ENCODE assay signal across 1 cellular context in the genomic region with DNA sequence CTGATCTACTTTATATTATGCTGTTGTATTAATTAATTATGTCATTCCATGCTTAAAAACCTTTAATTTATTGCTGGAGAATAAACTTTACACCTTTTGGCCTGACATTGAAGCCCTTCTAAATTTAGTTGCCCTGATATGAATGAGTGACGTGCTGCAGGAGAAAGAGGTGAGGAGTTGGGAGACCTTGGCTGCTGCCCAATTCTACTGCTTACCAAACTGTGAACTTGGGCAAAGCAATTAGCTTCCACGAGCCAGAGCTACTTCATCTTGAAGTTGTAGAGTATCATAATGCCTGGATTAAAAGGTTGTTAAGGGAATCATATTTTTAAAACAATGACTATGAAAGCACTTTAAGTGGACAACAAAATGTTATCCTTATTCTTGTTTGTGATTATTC.
TF ChIP-seq lines count a peak whose summit lies in the region.

No MANE protein-coding gene starts in this region.

TF ChIP-seq in GM23338, 12 proteins besides CTCF, POLR2A, EP300 and RAD21 (continued from another document):
- TF ChIP-seq ZNF462 (CRISPR knock-in tag; IDR thresholded peaks at IDR 0.05) (no peak), NANOG (IDR thresholded peaks at IDR 0.05; ENCODE audit: borderline replicate concordance) (no peak), POLR2AphosphoS5 (IDR thresholded peaks at IDR 0.05; ENCODE audit: low read depth) (no peak), EZH2 (IDR thresholded peaks at IDR 0.05; ENCODE audit: low read depth, unreplicated experiment) (no peak), ZNF331 (CRISPR knock-in tag; IDR thresholded peaks at IDR 0.05; ENCODE audit: low read depth) (no peak), CREB1 (CRISPR knock-in tag; IDR thresholded peaks at IDR 0.05; ENCODE audit: low read depth) (no peak)
- TF ChIP-seq, protein P1, sequence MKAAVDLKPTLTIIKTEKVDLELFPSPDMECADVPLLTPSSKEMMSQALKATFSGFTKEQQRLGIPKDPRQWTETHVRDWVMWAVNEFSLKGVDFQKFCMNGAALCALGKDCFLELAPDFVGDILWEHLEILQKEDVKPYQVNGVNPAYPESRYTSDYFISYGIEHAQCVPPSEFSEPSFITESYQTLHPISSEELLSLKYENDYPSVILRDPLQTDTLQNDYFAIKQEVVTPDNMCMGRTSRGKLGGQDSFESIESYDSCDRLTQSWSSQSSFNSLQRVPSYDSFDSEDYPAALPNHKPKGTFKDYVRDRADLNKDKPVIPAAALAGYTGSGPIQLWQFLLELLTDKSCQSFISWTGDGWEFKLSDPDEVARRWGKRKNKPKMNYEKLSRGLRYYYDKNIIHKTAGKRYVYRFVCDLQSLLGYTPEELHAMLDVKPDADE (IDR thresholded peaks at IDR 0.05): no peak
- TF ChIP-seq, protein P2, sequence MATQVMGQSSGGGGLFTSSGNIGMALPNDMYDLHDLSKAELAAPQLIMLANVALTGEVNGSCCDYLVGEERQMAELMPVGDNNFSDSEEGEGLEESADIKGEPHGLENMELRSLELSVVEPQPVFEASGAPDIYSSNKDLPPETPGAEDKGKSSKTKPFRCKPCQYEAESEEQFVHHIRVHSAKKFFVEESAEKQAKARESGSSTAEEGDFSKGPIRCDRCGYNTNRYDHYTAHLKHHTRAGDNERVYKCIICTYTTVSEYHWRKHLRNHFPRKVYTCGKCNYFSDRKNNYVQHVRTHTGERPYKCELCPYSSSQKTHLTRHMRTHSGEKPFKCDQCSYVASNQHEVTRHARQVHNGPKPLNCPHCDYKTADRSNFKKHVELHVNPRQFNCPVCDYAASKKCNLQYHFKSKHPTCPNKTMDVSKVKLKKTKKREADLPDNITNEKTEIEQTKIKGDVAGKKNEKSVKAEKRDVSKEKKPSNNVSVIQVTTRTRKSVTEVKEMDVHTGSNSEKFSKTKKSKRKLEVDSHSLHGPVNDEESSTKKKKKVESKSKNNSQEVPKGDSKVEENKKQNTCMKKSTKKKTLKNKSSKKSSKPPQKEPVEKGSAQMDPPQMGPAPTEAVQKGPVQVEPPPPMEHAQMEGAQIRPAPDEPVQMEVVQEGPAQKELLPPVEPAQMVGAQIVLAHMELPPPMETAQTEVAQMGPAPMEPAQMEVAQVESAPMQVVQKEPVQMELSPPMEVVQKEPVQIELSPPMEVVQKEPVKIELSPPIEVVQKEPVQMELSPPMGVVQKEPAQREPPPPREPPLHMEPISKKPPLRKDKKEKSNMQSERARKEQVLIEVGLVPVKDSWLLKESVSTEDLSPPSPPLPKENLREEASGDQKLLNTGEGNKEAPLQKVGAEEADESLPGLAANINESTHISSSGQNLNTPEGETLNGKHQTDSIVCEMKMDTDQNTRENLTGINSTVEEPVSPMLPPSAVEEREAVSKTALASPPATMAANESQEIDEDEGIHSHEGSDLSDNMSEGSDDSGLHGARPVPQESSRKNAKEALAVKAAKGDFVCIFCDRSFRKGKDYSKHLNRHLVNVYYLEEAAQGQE (IDR thresholded peaks at IDR 0.05; ENCODE audit: unreplicated experiment): no peak
